In genomic region chr22:45125198-45125597, GRCh38 we compare ENCODE assay signal across 1 cellular context.
TF ChIP-seq lines count a peak whose summit lies in the region.

No MANE protein-coding gene starts in this region.

TF ChIP-seq in SK-N-SH, 30 proteins besides CTCF, POLR2A, EP300 and RAD21 (continued from another document):
- TF ChIP-seq REST (IDR thresholded peaks at IDR 0.05; ENCODE audit: low read depth, low read length), result no peak
- no peak for TF ChIP-seq TAF1 (IDR thresholded peaks at IDR 0.05; ENCODE audit: borderline replicate concordance, low read depth, low read length)
- TF ChIP-seq JUND (IDR thresholded peaks at IDR 0.05), result no peak
- TF ChIP-seq RCOR1 (IDR thresholded peaks at IDR 0.05; ENCODE audit: low read length), result no peak
- TF ChIP-seq SIN3A (IDR thresholded peaks at IDR 0.05; ENCODE audit: borderline replicate concordance, low read depth, low read length), result no peak
- no peak for TF ChIP-seq FOXM1 (IDR thresholded peaks at IDR 0.05; ENCODE audit: low read depth)
- TF ChIP-seq YY1 (IDR thresholded peaks at IDR 0.05; ENCODE audit: low read depth), result no peak
- no peak for TF ChIP-seq MEF2A (IDR thresholded peaks at IDR 0.05; ENCODE audit: borderline replicate concordance, low read depth)
- no peak for TF ChIP-seq NFIC (IDR thresholded peaks at IDR 0.05; ENCODE audit: borderline replicate concordance)
- TF ChIP-seq MAX (IDR thresholded peaks at IDR 0.05; ENCODE audit: low read depth), result no peak
- no peak for TF ChIP-seq TEAD4 (IDR thresholded peaks at IDR 0.05; ENCODE audit: borderline replicate concordance, insufficient read depth)
- TF ChIP-seq MXI1 (IDR thresholded peaks at IDR 0.05; ENCODE audit: low read depth, low read length), result no peak
- TF ChIP-seq USF2 (IDR thresholded peaks at IDR 0.05; ENCODE audit: borderline replicate concordance, low read depth, low read length), result no peak
- TF ChIP-seq EZH2phosphoT487 (IDR thresholded peaks at IDR 0.05; ENCODE audit: borderline replicate concordance, low read depth), result no peak
- TF ChIP-seq FOSL2 (IDR thresholded peaks at IDR 0.05; ENCODE audit: borderline replicate concordance, low read depth), result no peak
- no peak for TF ChIP-seq IRF3 (IDR thresholded peaks at IDR 0.05; ENCODE audit: low read depth, low read length)
- no peak for TF ChIP-seq FOXJ3 (CRISPR knock-in tag; IDR thresholded peaks at IDR 0.05)
